ENCODE assay signal across 30 cellular contexts in genomic region chr2:142965464-142965863, GRCh38.
DNase-seq lines count a peak whose midpoint lies in the region; ATAC-seq, FAIRE-seq and TF ChIP-seq lines count a peak whose summit lies in the region.
"Had no signal": no experiment of that assay in that cellular context is flagged by ENCODE, and none has a peak within 500 bp of the region (broad histone marks: within the 10 kb centered on the region; RNA-seq: fewer than 3 reads in every experiment).

No MANE protein-coding gene starts in this region.

- no peaks in the 10 kb centered on the region for H3K36me3 Mint-ChIP-seq in astrocyte (ENCODE audit: low read depth, unreplicated experiment)
- H3K36me3 Mint-ChIP-seq in osteocyte (ENCODE audit: unreplicated experiment) = peaks cover 7% of the 10 kb centered on the region
- H3K36me3 Mint-ChIP-seq in stimulated activated naive B cell treated with anti-CD40 and anti-IgM and Interleukin-4, amounts not matched to agents 10 μg/mL and 1 μg/mL and 100 μg/mL, for 72 hours = peaks cover 47 to 62% of the 10 kb centered on the region in 2 donors
- H3K36me3 Mint-ChIP-seq: activated naive CD4-positive, alpha-beta T cell treated with anti-CD3 and anti-CD28 coated beads, Interleukin-2, amount 10 ng/mL, durations not matched to agents 7 days and 5 days; CD4-positive, alpha-beta memory T cell; natural killer cell treated with Interleukin-12 subunit alpha and Interleukin-12 subunit beta and Interleukin-15 and Interleukin-18, amount 100 ng/mL, for 72 hours had no signal

- TF ChIP-seq CTCF in astrocyte (IDR thresholded peaks at IDR 0.05; ENCODE audit: insufficient read depth, low read depth, low read length) = no peak
- no peak for TF ChIP-seq CTCF in osteocyte (IDR thresholded peaks at IDR 0.05)

- peak overlapping the region; percentile 31 for H2AFZ ChIP-seq in astrocyte (ENCODE audit: low read depth, low read length)
- H2AFZ ChIP-seq: parathyroid adenoma had no signal

- H3K9me3 ChIP-seq in astrocyte (ENCODE audit: insufficient read depth, low read depth, low read length) = no peaks in the 10 kb centered on the region
- H3K9me3 ChIP-seq: ascending aorta, colonic mucosa, gastrocnemius medialis had no signal

- no peak overlapping the region for H3K27ac ChIP-seq in astrocyte (ENCODE audit: low read depth, low read length)
- H3K27ac ChIP-seq: ascending aorta, colonic mucosa, gastrocnemius medialis, parathyroid adenoma, tibial nerve had no signal

- no peaks in the 10 kb centered on the region for H4K20me1 ChIP-seq in astrocyte (ENCODE audit: insufficient read depth, low read length)

- H3K4me1 Mint-ChIP-seq in astrocyte (ENCODE audit: low read depth, unreplicated experiment) (peaks cover 16% of the 10 kb centered on the region), osteocyte (ENCODE audit: unreplicated experiment) (peaks cover 7% of the 10 kb centered on the region)
- H3K4me1 Mint-ChIP-seq in stimulated activated naive B cell treated with anti-CD40 and anti-IgM and Interleukin-4, amounts not matched to agents 10 μg/mL and 1 μg/mL and 100 μg/mL, for 72 hours = no peaks in the 10 kb centered on the region
- H3K4me1 Mint-ChIP-seq: activated CD4-positive, alpha-beta memory T cell treated with anti-CD3 and anti-CD28 coated beads, Interleukin-2, amount 10 ng/mL, durations not matched to agents 7 days and 5 days; activated naive CD4-positive, alpha-beta T cell treated with anti-CD3 and anti-CD28 coated beads, Interleukin-2, amount 10 ng/mL, durations not matched to agents 7 days and 5 days; CD4-positive, alpha-beta memory T cell had no signal

- no peaks in the 10 kb centered on the region for H3K36me3 ChIP-seq in astrocyte (ENCODE audit: insufficient read depth, low read length)
- H3K36me3 ChIP-seq: ascending aorta, colonic mucosa, gastrocnemius medialis, tibial nerve had no signal

- DNase-seq in ELR (ENCODE audit: low read depth) (peak; percentile 77), astrocyte (ENCODE audit: low read depth) (peak; percentile 75), fibroblast of peridontal ligament (ENCODE audit: extremely low read depth) (peak; percentile 69), osteocyte (ENCODE audit: extremely low spot score, unreplicated experiment) (no peak), NCI-H82 treated with DMSO at 0.1 percent for 48 hours (lab: John Stamatoyannopoulos, UW; ENCODE audit: unreplicated experiment) (no peak), retina (no peak)
- no peak for DNase-seq in stimulated activated naive B cell treated with anti-CD40 and anti-IgM and Interleukin-4, amounts not matched to agents 10 μg/mL and 1 μg/mL and 100 μg/mL, for 72 hours
- DNase-seq in activated naive CD4-positive, alpha-beta T cell (lab: John Stamatoyannopoulos, UW) = no peak
- DNase-seq: activated CD4-positive, alpha-beta memory T cell treated with anti-CD3 and anti-CD28 coated beads, Interleukin-2, amount 10 ng/mL, durations not matched to agents 7 days and 5 days; activated CD4-positive, CD25-positive, alpha-beta regulatory T cell; activated naive CD4-positive, alpha-beta T cell treated with anti-CD3 and anti-CD28 coated beads, Interleukin-2, amount 10 ng/mL, durations not matched to agents 7 days and 5 days; activated T-cell treated with anti-CD3 and anti-CD28 coated beads, Interleukin-2, amount 50 U/mL, for 1 hour; CD4-positive, alpha-beta memory T cell; colonic mucosa; gastrocnemius medialis; H7; KG1; kidney; NCI-H2029 treated with DMSO at 0.1 percent for 48 hours; NCI-H510A; SK-N-SH; stimulated activated CD4-positive, alpha-beta T cell treated with anti-CD3 and anti-CD28 coated beads, Interleukin-1b, Interleukin-23, amount 100 ng/mL, for 48 hours; stimulated activated naive CD4-positive, alpha-beta T cell; T1000 had no signal

- no peak for ATAC-seq in stimulated activated naive B cell treated with anti-CD40 and anti-IgM and Interleukin-4, amounts not matched to agents 10 μg/mL and 1 μg/mL and 100 μg/mL, for 72 hours (replicated peaks)
- ATAC-seq: gastrocnemius medialis; natural killer cell treated with Interleukin-12 subunit alpha and Interleukin-12 subunit beta and Interleukin-15 and Interleukin-18, amount 100 ng/mL, for 72 hours had no signal

- H3K27me3 Mint-ChIP-seq in astrocyte (ENCODE audit: low read depth, unreplicated experiment) = no peaks in the 10 kb centered on the region
- no peaks in the 10 kb centered on the region for H3K27me3 Mint-ChIP-seq in osteocyte (ENCODE audit: unreplicated experiment)
- H3K27me3 Mint-ChIP-seq in stimulated activated naive B cell treated with anti-CD40 and anti-IgM and Interleukin-4, amounts not matched to agents 10 μg/mL and 1 μg/mL and 100 μg/mL, for 72 hours = no peaks in the 10 kb centered on the region

- H3K9ac ChIP-seq in astrocyte (ENCODE audit: low read length) = no peak overlapping the region
- H3K9ac ChIP-seq: parathyroid adenoma, SK-N-SH had no signal

- no peaks in the 10 kb centered on the region for H3K27me3 ChIP-seq in astrocyte (ENCODE audit: insufficient read depth, low read length)
- H3K27me3 ChIP-seq: ascending aorta, colonic mucosa, gastrocnemius medialis, tibial nerve had no signal

- H3K4me3 Mint-ChIP-seq in astrocyte (ENCODE audit: unreplicated experiment) (no peak overlapping the region), osteocyte (ENCODE audit: unreplicated experiment) (no peak overlapping the region)
- H3K4me3 Mint-ChIP-seq in stimulated activated naive B cell treated with anti-CD40 and anti-IgM and Interleukin-4, amounts not matched to agents 10 μg/mL and 1 μg/mL and 100 μg/mL, for 72 hours = no peak overlapping the region
- H3K4me3 Mint-ChIP-seq: activated CD4-positive, alpha-beta memory T cell treated with anti-CD3 and anti-CD28 coated beads, Interleukin-2, amount 10 ng/mL, durations not matched to agents 7 days and 5 days; activated naive CD4-positive, alpha-beta T cell treated with anti-CD3 and anti-CD28 coated beads, Interleukin-2, amount 10 ng/mL, durations not matched to agents 7 days and 5 days; CD4-positive, alpha-beta memory T cell; natural killer cell treated with Interleukin-12 subunit alpha and Interleukin-12 subunit beta and Interleukin-15 and Interleukin-18, amount 100 ng/mL, for 72 hours had no signal

- FAIRE-seq in astrocyte (lab: Jason Lieb, UNC) = no peak
- FAIRE-seq: endometrium, GM12892, kidney had no signal

- no peak overlapping the region for H3K4me2 ChIP-seq in astrocyte (ENCODE audit: low read length)
- H3K4me2 ChIP-seq: SK-N-SH had no signal

- H3K27ac Mint-ChIP-seq in astrocyte (ENCODE audit: unreplicated experiment) (peak overlapping the region; percentile 89), osteocyte (ENCODE audit: unreplicated experiment) (peak overlapping the region; percentile 45)
- H3K27ac Mint-ChIP-seq in stimulated activated naive B cell treated with anti-CD40 and anti-IgM and Interleukin-4, amounts not matched to agents 10 μg/mL and 1 μg/mL and 100 μg/mL, for 72 hours = no peak overlapping the region
- H3K27ac Mint-ChIP-seq: activated CD4-positive, alpha-beta memory T cell treated with anti-CD3 and anti-CD28 coated beads, Interleukin-2, amount 10 ng/mL, durations not matched to agents 7 days and 5 days; activated naive CD4-positive, alpha-beta T cell treated with anti-CD3 and anti-CD28 coated beads, Interleukin-2, amount 10 ng/mL, durations not matched to agents 7 days and 5 days; CD4-positive, alpha-beta memory T cell; natural killer cell treated with Interleukin-12 subunit alpha and Interleukin-12 subunit beta and Interleukin-15 and Interleukin-18, amount 100 ng/mL, for 72 hours had no signal

- H3K4me3 ChIP-seq in astrocyte (ENCODE audit: insufficient read depth, low read depth, low read length) = no peak overlapping the region
- H3K4me3 ChIP-seq: ascending aorta, colonic mucosa, gastrocnemius medialis, tibial nerve had no signal

- H3K79me2 ChIP-seq in astrocyte (ENCODE audit: insufficient read depth, low read length) = no peaks in the 10 kb centered on the region
- H3K79me2 ChIP-seq: parathyroid adenoma had no signal

- peaks cover 4% of the 10 kb centered on the region for H3K4me1 ChIP-seq in astrocyte (ENCODE audit: insufficient read depth, low read length)
- H3K4me1 ChIP-seq: ascending aorta, colonic mucosa, gastrocnemius medialis, parathyroid adenoma, tibial nerve had no signal

- peaks cover 5% of the 10 kb centered on the region for H3K9me3 Mint-ChIP-seq in astrocyte (ENCODE audit: unreplicated experiment)
- H3K9me3 Mint-ChIP-seq in osteocyte (ENCODE audit: unreplicated experiment) = peaks cover 4% of the 10 kb centered on the region
- peaks cover 5 to 8% of the 10 kb centered on the region in 2 donors for H3K9me3 Mint-ChIP-seq in stimulated activated naive B cell treated with anti-CD40 and anti-IgM and Interleukin-4, amounts not matched to agents 10 μg/mL and 1 μg/mL and 100 μg/mL, for 72 hours
- H3K9me3 Mint-ChIP-seq: activated CD4-positive, alpha-beta memory T cell treated with anti-CD3 and anti-CD28 coated beads, Interleukin-2, amount 10 ng/mL, durations not matched to agents 7 days and 5 days; natural killer cell treated with Interleukin-12 subunit alpha and Interleukin-12 subunit beta and Interleukin-15 and Interleukin-18, amount 100 ng/mL, for 72 hours had no signal

Comparison
In these comparisons a context has a peak if more than half of its experiments do, and no peak if none do; other contexts are left out.
1. DNase-seq: peak in ELR (single experiment), astrocyte (single experiment) and fibroblast of peridontal ligament (single experiment); none in osteocyte (single experiment), stimulated activated naive B cell treated with anti-CD40 and anti-IgM and Interleukin-4, amounts not matched to agents 10 μg/mL and 1 μg/mL and 100 μg/mL, for 72 hours (single experiment), NCI-H82 treated with DMSO at 0.1 percent for 48 hours (single experiment), retina (single experiment) and activated naive CD4-positive, alpha-beta T cell (0 of 4).